In the genomic region with DNA sequence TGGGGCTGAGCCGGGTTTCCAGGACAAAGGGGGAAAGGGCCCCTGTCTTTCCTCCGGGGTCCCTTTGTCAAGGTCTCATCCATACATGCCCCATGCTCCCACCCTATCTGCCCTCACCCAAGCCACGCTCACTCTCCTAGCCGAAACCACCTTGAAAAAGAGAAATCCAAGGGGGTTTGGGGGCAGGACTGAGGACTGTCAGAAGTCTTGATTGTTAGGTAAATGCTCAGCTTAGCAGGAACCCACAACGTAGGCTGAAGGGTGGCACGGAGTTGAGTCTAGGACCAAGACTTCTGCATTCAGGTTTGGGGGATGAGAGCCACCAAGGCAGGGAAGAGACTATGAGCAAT, we compare ENCODE assay signal across 14 cellular contexts. TPM values are rescaled to one million over a fixed set of nuclear protein-coding genes. Genes with fewer than 3 reads are reported as not detected.
DNase-seq lines count a peak whose midpoint lies in the region; ATAC-seq, FAIRE-seq and TF ChIP-seq lines count a peak whose summit lies in the region.
"Had no signal": no experiment of that assay in that cellular context is flagged by ENCODE, and none has a peak within 500 bp of the region (broad histone marks: within the 10 kb centered on the region; RNA-seq: fewer than 3 reads in every experiment).

No MANE protein-coding gene starts in this region.

- peak overlapping the region; percentile 65 for H3K27ac Mint-ChIP-seq in activated T-helper 17 cell treated with anti-CD3 and anti-CD28 coated beads, Interleukin-2, amount 50 U/mL, for 72 hours
- H3K27ac Mint-ChIP-seq in memory B cell: peak overlapping the region; percentile 88
- H3K27ac Mint-ChIP-seq: stimulated activated naive CD8-positive, alpha-beta T cell treated with anti-CD3 and anti-CD28 coated beads, Interleukin-15, Interleukin-2, amounts not matched to agents 100 ng/mL and 50 ng/mL, for 24 hours had no signal

- no peak for TF ChIP-seq CTCF in 22Rv1 (IDR thresholded peaks at IDR 0.05)

- no peak for DNase-seq in GM12892 (ENCODE audit: insufficient read length)
- no peak for DNase-seq in memory B cell (ENCODE audit: low spot score in 2 of 2)
- DNase-seq in NCI-H1694 (lab: John Stamatoyannopoulos, UW): no peak
- no peak for DNase-seq in putamen (ENCODE audit: low spot score)
- no peak for DNase-seq in activated gamma-delta T cell (lab: John Stamatoyannopoulos, UW)
- DNase-seq: activated T-cell treated with anti-CD3 and anti-CD28 coated beads, Interleukin-2, amount 50 U/mL, for 4 hours; brain microvascular endothelial cell; stimulated activated CD4-positive, alpha-beta T cell treated with anti-CD3 and anti-CD28 coated beads, Interleukin-4, amount 100 ng/mL, for 24 hours had no signal

- H3K27ac ChIP-seq in 22Rv1: peak overlapping the region; percentile 80
- H3K27ac ChIP-seq: brain microvascular endothelial cell, prostate gland had no signal

- H3K36me3 Mint-ChIP-seq in activated T-helper 17 cell treated with anti-CD3 and anti-CD28 coated beads, Interleukin-2, amount 50 U/mL, for 72 hours (ENCODE audit: low read depth): peaks cover 7% of the 10 kb centered on the region
- H3K36me3 Mint-ChIP-seq in memory B cell: peaks cover 7% of the 10 kb centered on the region

- no peak for FAIRE-seq in GM12892 (lab: Jason Lieb, UNC)

- peaks cover 15% of the 10 kb centered on the region for H3K4me1 Mint-ChIP-seq in activated T-helper 17 cell treated with anti-CD3 and anti-CD28 coated beads, Interleukin-2, amount 50 U/mL, for 72 hours
- peaks cover 45% of the 10 kb centered on the region for H3K4me1 Mint-ChIP-seq in memory B cell

- peak; percentile 4 for ATAC-seq in activated T-helper 17 cell treated with anti-CD3 and anti-CD28 coated beads, Interleukin-2, amount 50 U/mL, for 72 hours (replicated peaks)
- ATAC-seq in memory B cell (ENCODE audit: low read depth): peak; percentile 33
- no peak for ATAC-seq in HG03432 (IDR thresholded peaks at IDR 0.05; ENCODE audit: unreplicated experiment)

- H3K27me3 Mint-ChIP-seq in activated T-helper 17 cell treated with anti-CD3 and anti-CD28 coated beads, Interleukin-2, amount 50 U/mL, for 72 hours: no peaks in the 10 kb centered on the region
- H3K27me3 Mint-ChIP-seq in memory B cell: no peaks in the 10 kb centered on the region
- H3K27me3 Mint-ChIP-seq: stimulated activated naive CD8-positive, alpha-beta T cell treated with anti-CD3 and anti-CD28 coated beads, Interleukin-15, Interleukin-2, amounts not matched to agents 100 ng/mL and 50 ng/mL, for 24 hours had no signal

- 0 out of 2 replicates have a peak, but pooled peaks have one; percentile 11 for TF ChIP-seq POLR2A in GM12892 (IDR thresholded peaks at IDR 0.05; ENCODE audit: low read depth, low read length)

- no peaks in the 10 kb centered on the region for H3K9me3 Mint-ChIP-seq in activated T-helper 17 cell treated with anti-CD3 and anti-CD28 coated beads, Interleukin-2, amount 50 U/mL, for 72 hours
- peaks cover 3% of the 10 kb centered on the region for H3K9me3 Mint-ChIP-seq in memory B cell
- H3K9me3 Mint-ChIP-seq: activated T-cell treated with anti-CD3 and anti-CD28 coated beads, Interleukin-2, amount 50 U/mL, for 4 hours; stimulated activated naive CD8-positive, alpha-beta T cell treated with anti-CD3 and anti-CD28 coated beads, Interleukin-15, Interleukin-2, amounts not matched to agents 100 ng/mL and 50 ng/mL, for 24 hours had no signal

- no peak overlapping the region for H3K4me3 Mint-ChIP-seq in activated T-helper 17 cell treated with anti-CD3 and anti-CD28 coated beads, Interleukin-2, amount 50 U/mL, for 72 hours
- H3K4me3 Mint-ChIP-seq in memory B cell: peak overlapping the region; percentile 34
- H3K4me3 Mint-ChIP-seq: activated T-cell treated with anti-CD3 and anti-CD28 coated beads, Interleukin-2, amount 50 U/mL, for 4 hours; stimulated activated naive CD8-positive, alpha-beta T cell treated with anti-CD3 and anti-CD28 coated beads, Interleukin-15, Interleukin-2, amounts not matched to agents 100 ng/mL and 50 ng/mL, for 24 hours had no signal

RNA-seq across cellular contexts. Expression of a gene that starts 0.7 kb away (rescaled TPM):
- not detected for polyA plus RNA-seq in GM12892 (2012; ENCODE audit: missing spikeins)
- 1 to 10 TPM in 1 of 2 donors, not detected in 1; 2.4 TPM for total RNA-seq in activated T-helper 17 cell treated with anti-CD3 and anti-CD28 coated beads, Interleukin-2, amount 50 U/mL, for 72 hours
- total RNA-seq: epithelial cell of proximal tubule had no signal

RNA-seq across cellular contexts. Expression of a gene that starts 16.2 kb away (rescaled TPM):
- polyA plus RNA-seq in GM12892 (2012; ENCODE audit: missing spikeins): 14.6 TPM
- total RNA-seq in activated T-helper 17 cell treated with anti-CD3 and anti-CD28 coated beads, Interleukin-2, amount 50 U/mL, for 72 hours: 10 to 100 TPM; 27.8 to 33.9 TPM

RNA-seq across cellular contexts. Expression of a gene that starts 21.6 kb away (rescaled TPM):
- 75.1 TPM for polyA plus RNA-seq in GM12892 (2012; ENCODE audit: missing spikeins)
- 100 to 1,000 TPM in 1 of 2 donors, 10 to 100 TPM in 1; 93.8 to 137 TPM for total RNA-seq in activated T-helper 17 cell treated with anti-CD3 and anti-CD28 coated beads, Interleukin-2, amount 50 U/mL, for 72 hours

RNA-seq across cellular contexts. Expression of a gene that starts 38.1 kb away (rescaled TPM):
- polyA plus RNA-seq in GM12892 (2012; ENCODE audit: missing spikeins): 0.11 TPM
- total RNA-seq in activated T-helper 17 cell treated with anti-CD3 and anti-CD28 coated beads, Interleukin-2, amount 50 U/mL, for 72 hours: 1 to 10 TPM; 1.2 to 5.3 TPM

RNA-seq across cellular contexts. Expression of a gene that starts 57.3 kb away (rescaled TPM):
- polyA plus RNA-seq in GM12892 (2012; ENCODE audit: missing spikeins): 112 TPM
- total RNA-seq in activated T-helper 17 cell treated with anti-CD3 and anti-CD28 coated beads, Interleukin-2, amount 50 U/mL, for 72 hours: 100 to 1,000 TPM; 114 to 181 TPM
